ENCODE assay signal across 14 cellular contexts in genomic region chr13:72384879-72385278, GRCh38.
A peak's percentile ranks its signal among the peaks of the same experiment; 100 is the strongest.
DNase-seq lines count a peak whose midpoint lies in the region; TF ChIP-seq lines count a peak whose summit lies in the region.
"Had no signal": no experiment of that assay in that cellular context is flagged by ENCODE, and none has a peak within 500 bp of the region (broad histone marks: within the 10 kb centered on the region; RNA-seq: fewer than 3 reads in every experiment).

No MANE protein-coding gene starts in this region.

- in situ Hi-C loops in SK-MEL-5 (cut with HindIII; ENCODE audit: low pct_unique_long_range_greater_than_20kb, low sequenced_read_pairs): no loop called here

- POLR2A ChIA-PET in HEK293T (lab: Yijun Ruan, JAX): no interaction called here

- no peak overlapping the region for H3K9ac ChIP-seq in colonic mucosa (ENCODE audit: low read depth in 2 of 2, low read length in 2 of 2)

- H3K4me3 ChIP-seq in testis (no peak overlapping the region), colonic mucosa (no peak overlapping the region)
- H3K4me3 ChIP-seq: esophagus squamous epithelium, skin epidermis had no signal

- H3K27me3 ChIP-seq in testis: no peaks in the 10 kb centered on the region
- H3K27me3 ChIP-seq in colonic mucosa: no peaks in the 10 kb centered on the region
- H3K27me3 ChIP-seq: esophagus squamous epithelium had no signal

- CTCF ChIA-PET in HEK293T (lab: Yijun Ruan, JAX): no interaction called here

- H3K4me1 ChIP-seq in testis (peaks cover 6% of the 10 kb centered on the region), colonic mucosa (no peaks in the 10 kb centered on the region)
- H3K4me1 ChIP-seq: esophagus squamous epithelium had no signal

- no peaks in the 10 kb centered on the region for H3K9me3 ChIP-seq in testis
- H3K9me3 ChIP-seq in colonic mucosa: no peaks in the 10 kb centered on the region
- H3K9me3 ChIP-seq: esophagus squamous epithelium had no signal

- H3K36me3 ChIP-seq in testis (ENCODE audit: low read depth, missing control alignments) (no peaks in the 10 kb centered on the region), colonic mucosa (no peaks in the 10 kb centered on the region)
- H3K36me3 ChIP-seq: esophagus squamous epithelium had no signal

- TF ChIP-seq POLR2A in testis (IDR thresholded peaks at IDR 0.05): no peak

- H3K27ac ChIP-seq in testis: no peak overlapping the region
- H3K27ac ChIP-seq in colonic mucosa: no peak overlapping the region
- H3K27ac ChIP-seq: esophagus squamous epithelium, skin epidermis had no signal

- TF ChIP-seq CTCF in testis (IDR thresholded peaks at IDR 0.05) (no peak), colonic mucosa (IDR thresholded peaks at IDR 0.05) (no peak)

- peak; percentile 7 for DNase-seq in HPDE6-E6E7 (ENCODE audit: extremely low spot score)
- peak; percentile 99 for DNase-seq in SK-MEL-5 (ENCODE audit: low read depth, low spot score)
- peak; percentile 56 for DNase-seq in fibroblast of peridontal ligament (ENCODE audit: extremely low read depth)
- DNase-seq in testis: peak; percentile 16
- DNase-seq in colonic mucosa: no peak
- no peak for DNase-seq in putamen (ENCODE audit: low spot score)
- DNase-seq in HEK293T (ENCODE audit: extremely low spot score): no peak
- DNase-seq: activated effector memory CD4-positive, alpha-beta T cell treated with Interleukin-2 at 50 U/mL for 16 hours; esophagus squamous epithelium; GOT3; natural killer cell; NCI-H187 treated with DMSO at 0.1 percent for 48 hours; NK-92 treated with Interleukin-12 subunit alpha and Interleukin-12 subunit beta, amount 100 ng/mL, for 24 hours had no signal

- intact Hi-C loops in testis (cut with DNase I; ENCODE audit: low total_unique reads) (no loop called here), colonic mucosa (cut with DNase I) (no loop called here)

- 58 to 72% methylated on average over 5 of the region's 5 CpGs for WGBS in testis, 2 donors

TF ChIP-seq in HEK293T, 16 proteins besides CTCF, POLR2A, EP300 and RAD21:
- no peak for TF ChIP-seq BHLHE40 (IDR thresholded peaks at IDR 0.05; ENCODE audit: borderline replicate concordance)
- no peak for TF ChIP-seq L3MBTL2 (conservative IDR thresholded peaks at IDR 0.05)
- TF ChIP-seq HDGF (IDR thresholded peaks at IDR 0.05; ENCODE audit: borderline replicate concordance): no peak
- TF ChIP-seq PKNOX1 (IDR thresholded peaks at IDR 0.05): no peak
- TF ChIP-seq SP1 (IDR thresholded peaks at IDR 0.05): no peak
- TF ChIP-seq ARNT (IDR thresholded peaks at IDR 0.05): no peak
- TF ChIP-seq FOXK2 (IDR thresholded peaks at IDR 0.05): no peak
- TF ChIP-seq FOXA1 (IDR thresholded peaks at IDR 0.05): no peak
- TF ChIP-seq FOXM1 (IDR thresholded peaks at IDR 0.05; ENCODE audit: borderline replicate concordance): no peak
- TF ChIP-seq TARDBP (IDR thresholded peaks at IDR 0.05): no peak
- TF ChIP-seq ELF4 (IDR thresholded peaks at IDR 0.05): no peak
- no peak for TF ChIP-seq SUZ12 (IDR thresholded peaks at IDR 0.05)
- TF ChIP-seq LEF1 (IDR thresholded peaks at IDR 0.05; ENCODE audit: borderline replicate concordance): no peak
- no peak for TF ChIP-seq ZNF384 (IDR thresholded peaks at IDR 0.05)
- TF ChIP-seq CTBP1 (IDR thresholded peaks at IDR 0.05; ENCODE audit: borderline replicate concordance): no peak
- TF ChIP-seq NFRKB (IDR thresholded peaks at IDR 0.05): no peak

Comparison
In these comparisons a context has a peak if more than half of its experiments do, and no peak if none do; other contexts are left out.
1. DNase-seq: peak in HPDE6-E6E7 (single experiment), SK-MEL-5 (single experiment), fibroblast of peridontal ligament (single experiment) and testis (single experiment); none in colonic mucosa (single experiment), putamen (single experiment) and HEK293T (single experiment).